23 cellular contexts compared by ENCODE assay signal in genomic region chr10:78342787-78343186, GRCh38.
DNase-seq lines count a peak whose midpoint lies in the region; ATAC-seq and TF ChIP-seq lines count a peak whose summit lies in the region.
"Had no signal": no experiment of that assay in that cellular context is flagged by ENCODE, and none has a peak within 500 bp of the region (broad histone marks: within the 10 kb centered on the region; RNA-seq: fewer than 3 reads in every experiment).

No MANE protein-coding gene starts in this region.

- H3K27me3 ChIP-seq in H7 (ENCODE audit: control insufficient read depth, insufficient read depth, low read length) (no peaks in the 10 kb centered on the region), RWPE2 (ENCODE audit: insufficient read depth, poor library complexity, severe bottlenecking) (peaks cover 18% of the 10 kb centered on the region)
- H3K27me3 ChIP-seq: adrenal gland, breast epithelium, gastroesophageal sphincter, thyroid gland had no signal

- H3K9me3 ChIP-seq in RWPE2 (ENCODE audit: severe bottlenecking), result no peaks in the 10 kb centered on the region
- H3K9me3 ChIP-seq: adrenal gland, breast epithelium, gastroesophageal sphincter, thyroid gland had no signal

- H3K4me1 ChIP-seq in RWPE2 (ENCODE audit: insufficient read depth, poor library complexity, severe bottlenecking), result no peaks in the 10 kb centered on the region
- H3K4me1 ChIP-seq: breast epithelium had no signal

- intact Hi-C loops in sciatic nerve (cut with DNase I), result no loop called here

- ATAC-seq in RWPE2 (ENCODE audit: low read depth), result no peak
- no peak for ATAC-seq in left lobe of liver
- no peak for ATAC-seq in sciatic nerve
- ATAC-seq in GM19463 (IDR thresholded peaks at IDR 0.05; ENCODE audit: unreplicated experiment), result no peak
- ATAC-seq: gastroesophageal sphincter had no signal

- H3K4me3 ChIP-seq in H7 (ENCODE audit: insufficient read depth, low read depth, low read length) (no peak overlapping the region), RWPE2 (ENCODE audit: severe bottlenecking) (no peak overlapping the region)
- H3K4me3 ChIP-seq: adrenal gland, breast epithelium, gastroesophageal sphincter, thyroid gland had no signal

- TF ChIP-seq CTCF in RWPE2 (IDR thresholded peaks at IDR 0.05; ENCODE audit: poor library complexity, severe bottlenecking), result no peak

- DNase-seq in H7 (peak; percentile 4), RWPE2 (ENCODE audit: low spot score) (peak; percentile 20), left lobe of liver (ENCODE audit: low spot score) (peak; percentile 31), sciatic nerve (ENCODE audit: low spot score) (peak; percentile 28), iPS-NIHi7 (ENCODE audit: extremely low spot score) (no peak), DMS 273 (lab: John Stamatoyannopoulos, UW; ENCODE audit: unreplicated experiment) (no peak)
- no peak for DNase-seq in activated CD4-positive, alpha-beta T cell treated with anti-CD3 and anti-CD28 coated beads, Interleukin-2, amount 50 U/mL, for 4 hours
- DNase-seq: activated CD4-positive, alpha-beta T cell treated with anti-CD3 and anti-CD28 coated beads, Interleukin-2, amount 10 ng/mL, durations not matched to agents 24 days and 14 days; CD4-positive, CD25-positive, alpha-beta regulatory T cell; cortex of kidney; DMS 273 treated with DMSO at 0.1 percent for 48 hours; NCI-H1105; NCI-H2029 treated with DMSO at 0.1 percent for 48 hours; NCI-H226; occipital lobe; stimulated activated CD4-positive, alpha-beta T cell treated with anti-CD3 and anti-CD28 coated beads, Interleukin-4, amount 100 ng/mL, for 4 hours; stimulated activated naive CD4-positive, alpha-beta T cell; thyroid gland had no signal

- H3K36me3 ChIP-seq in H7 (replicated peaks; ENCODE audit: control insufficient read depth, insufficient read depth, low read length) (no peaks in the 10 kb centered on the region), RWPE2 (ENCODE audit: low read depth) (no peaks in the 10 kb centered on the region)
- H3K36me3 ChIP-seq: adrenal gland, gastroesophageal sphincter, thyroid gland had no signal

- no peak overlapping the region for H3K27ac ChIP-seq in RWPE2 (ENCODE audit: poor library complexity, severe bottlenecking)
- H3K27ac ChIP-seq: adrenal gland, breast epithelium, gastroesophageal sphincter, thyroid gland, VCaP had no signal

Comparison
In these comparisons a context has a peak if more than half of its experiments do, and no peak if none do; other contexts are left out.
1. DNase-seq: peak in H7 (single experiment), RWPE2 (single experiment), left lobe of liver (single experiment) and sciatic nerve (single experiment); none in activated CD4-positive, alpha-beta T cell treated with anti-CD3 and anti-CD28 coated beads, Interleukin-2, amount 50 U/mL, for 4 hours (0 of 2), iPS-NIHi7 (single experiment) and DMS 273 (single experiment).